In the genomic region with DNA sequence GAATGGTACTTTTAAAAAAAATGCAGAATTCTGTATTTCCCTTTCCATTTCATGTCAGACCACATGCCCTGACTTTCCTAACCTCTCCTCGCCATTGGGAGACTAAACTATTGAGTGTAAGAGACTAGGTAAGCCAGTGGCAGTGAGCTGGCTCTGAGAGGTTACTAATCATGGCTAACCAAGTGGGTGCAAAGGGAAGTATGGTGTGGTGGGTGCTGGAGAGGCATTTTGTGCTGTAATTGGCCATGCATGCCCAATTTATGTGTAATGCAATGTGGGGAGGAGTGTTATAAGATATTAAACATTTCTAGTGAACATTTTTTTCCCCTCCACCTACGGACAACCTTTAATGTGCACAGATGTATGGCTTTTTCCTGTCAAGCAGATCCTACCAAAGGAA, we compare ENCODE assay signal across 8 cellular contexts.
"Had no signal": no experiment of that assay in that cellular context is flagged by ENCODE, and none has a peak within 500 bp of the region (broad histone marks: within the 10 kb centered on the region; RNA-seq: fewer than 3 reads in every experiment).

No MANE protein-coding gene starts in this region.

- DNase-seq: GM23248, GOT3, H7, HFFc6, IMR-90 had no signal

- H3K9ac ChIP-seq: GM23248 had no signal

- H3K36me3 ChIP-seq: HAP-1 had no signal

- ATAC-seq: HCT116 had no signal

- H3K4me3 ChIP-seq: GM23248, HAP-1 had no signal

- H3K9me3 Mint-ChIP-seq: HFFc6 had no signal

- FAIRE-seq: HTR-8/SVneo had no signal

- H2AFZ ChIP-seq: GM23248 had no signal

- H3K27ac Mint-ChIP-seq: HFFc6 had no signal

- H3K4me3 Mint-ChIP-seq: HFFc6 had no signal

- H3K9me3 ChIP-seq: HAP-1 had no signal

- H3K27ac ChIP-seq: GM23248 had no signal

- H3K4me1 ChIP-seq: HAP-1 had no signal
